ENCODE assay signal across 24 cellular contexts in genomic region chr15:70453238-70453637, GRCh38.
DNase-seq lines count a peak whose midpoint lies in the region; ATAC-seq, FAIRE-seq and TF ChIP-seq lines count a peak whose summit lies in the region.
"Had no signal": no experiment of that assay in that cellular context is flagged by ENCODE, and none has a peak within 500 bp of the region (broad histone marks: within the 10 kb centered on the region; RNA-seq: fewer than 3 reads in every experiment).

No MANE protein-coding gene starts in this region.

- no peaks in the 10 kb centered on the region for H3K79me2 ChIP-seq in DND-41 (ENCODE audit: insufficient read depth, low read length)
- no peaks in the 10 kb centered on the region for H3K79me2 ChIP-seq in K562 (ENCODE audit: control insufficient read depth, insufficient read depth, low read length)

- no peak for TF ChIP-seq RAD21 in K562 (CRISPR knock-in tag; conservative IDR thresholded peaks at IDR 0.05 in 1 of 2, IDR thresholded peaks at IDR 0.05 in 1 of 2)

- TF ChIP-seq EP300 in K562 (IDR thresholded peaks at IDR 0.05; ENCODE audit: low read length) (no peak), esophagus muscularis mucosa (IDR thresholded peaks at IDR 0.05) (no peak)

- intact Hi-C loops in K562 (cut with micrococcal nuclease) = no loop called here
- intact Hi-C loops in esophagus muscularis mucosa (cut with DNase I) = no loop called here

- ATAC-seq in DND-41 (ENCODE audit: insufficient read depth, low read depth) (no peak), K562 (no peak), HG03354 (IDR thresholded peaks at IDR 0.05; ENCODE audit: poor library complexity, severe bottlenecking, unreplicated experiment) (no peak)
- ATAC-seq: GM12878, Panc1, Right ventricle myocardium inferior had no signal

- FAIRE-seq in K562 (lab: Jason Lieb, UNC) = no peak
- FAIRE-seq: A549, GM12878, HTR-8/SVneo had no signal

- H3K9ac ChIP-seq in DND-41 (ENCODE audit: low read depth, low read length) = no peak overlapping the region
- no peak overlapping the region for H3K9ac ChIP-seq in K562 (ENCODE audit: insufficient read depth in 1 of 2, low read depth in 2 of 2, low read length in 2 of 2)
- H3K9ac ChIP-seq: GM23248 had no signal

- BruUV-seq in K562 (replicated peaks; lab: Mats Ljungman, UMichigan) = no TSS peak

- H3K9me3 ChIP-seq in DND-41 (ENCODE audit: insufficient read depth, low read length, severe bottlenecking) (no peaks in the 10 kb centered on the region), K562 (replicated peaks; ENCODE audit: control insufficient read depth, insufficient read depth, low read depth, low read length) (no peaks in the 10 kb centered on the region), esophagus muscularis mucosa (no peaks in the 10 kb centered on the region)
- H3K9me3 ChIP-seq: A549, HAP-1 had no signal

- DNase-seq in DND-41 (no peak), LoVo (ENCODE audit: low spot score) (peak; percentile 39), NOMO-1 (lab: John Stamatoyannopoulos, UW; ENCODE audit: unreplicated experiment in 2 of 2) (peak; percentile 34 to 49), K562 (ENCODE audit: extremely low read depth in 1 of 4, low spot score in 3 of 4) (no peak), inferior parietal cortex (ENCODE audit: extremely low spot score) (no peak), HT-29 (ENCODE audit: low spot score) (no peak), esophagus muscularis mucosa (ENCODE audit: extremely low spot score) (no peak)
- DNase-seq: DMS153, GM23248, IMR-90, NCI-H1048, NCI-H1436 treated with DMSO at 0.1 percent for 48 hours, NCI-H2081 treated with DMSO at 0.1 percent for 48 hours, NCI-H510A, NCI-H748 treated with DMSO at 0.1 percent for 48 hours had no signal

- CTCF ChIA-PET in K562 (lab: Yijun Ruan, JAX; ENCODE audit: low intra/inter-chr PET ratio) = no interaction called here

- H2AFZ ChIP-seq in DND-41 (ENCODE audit: low read depth, low read length) (no peak overlapping the region), K562 (ENCODE audit: low read depth, low read length) (no peak overlapping the region)
- H2AFZ ChIP-seq: GM23248 had no signal

- TF ChIP-seq CTCF in DND-41 (IDR thresholded peaks at IDR 0.05; ENCODE audit: borderline replicate concordance, extremely low read depth, low read length, poor library complexity, severe bottlenecking) (no peak), K562 (IDR thresholded peaks at IDR 0.05 in 2 of 3, conservative IDR thresholded peaks at IDR 0.05 in 1 of 3; ENCODE audit: insufficient read depth in 2 of 3, low read depth in 1 of 3, low read length in 3 of 3) (no peak), esophagus muscularis mucosa (IDR thresholded peaks at IDR 0.05) (no peak)

- no peaks in the 10 kb centered on the region for H3K36me3 ChIP-seq in DND-41 (ENCODE audit: insufficient read depth, low read length)
- H3K36me3 ChIP-seq in K562 (ENCODE audit: control insufficient read depth, insufficient read depth, low read length) = no peaks in the 10 kb centered on the region
- H3K36me3 ChIP-seq in esophagus muscularis mucosa = no peaks in the 10 kb centered on the region
- H3K36me3 ChIP-seq: HAP-1 had no signal

- in situ Hi-C loops in K562 (cut with MboI) = no loop called here

- H3K27ac ChIP-seq in DND-41 (ENCODE audit: low read length) = peak overlapping the region; percentile 91; the same call in 1 of the 2 replicates
- no peak overlapping the region for H3K27ac ChIP-seq in K562 (ENCODE audit: extremely low read depth, low read depth, low read length)
- no peak overlapping the region for H3K27ac ChIP-seq in esophagus muscularis mucosa (replicated peaks in 1 of 4)
- H3K27ac ChIP-seq: A549, GM23248, HL-60, SK-N-MC had no signal

- H3K4me3 ChIP-seq in DND-41 (ENCODE audit: low read depth in 1 of 2, low read length in 2 of 2) (no peak overlapping the region), K562 (no peak overlapping the region), esophagus muscularis mucosa (no peak overlapping the region)
- H3K4me3 ChIP-seq: A549, GM12878, GM23248, HAP-1, SK-N-MC had no signal

- POLR2A ChIA-PET in K562 (lab: Yijun Ruan, JAX) = interaction anchor here (1.0 to 1.4 kb wide), 3 partner anchors 18 to 1000 kb away, joined by 3 read pairs; partner anchors contain the start of gene RPLP1

- H4K20me1 ChIP-seq in DND-41 (ENCODE audit: insufficient read depth, low read length) = 0 out of 2 replicates have a peak, but pooled peaks cover 2% of the 10 kb centered on the region
- no peaks in the 10 kb centered on the region for H4K20me1 ChIP-seq in K562 (replicated peaks; ENCODE audit: control insufficient read depth, insufficient read depth, low read length)

- no peak for TF ChIP-seq POLR2A in K562 (conservative IDR thresholded peaks at IDR 0.05)
- TF ChIP-seq POLR2A in esophagus muscularis mucosa (IDR thresholded peaks at IDR 0.05; ENCODE audit: low read depth) = no peak

- WGBS in K562 (ENCODE audit: insufficient coverage, low coverage, missing lambda C conversion rate) = 46% methylated on average over 5 of the region's 6 CpGs
- WGBS in esophagus muscularis mucosa = 80% methylated on average over 6 of the region's 6 CpGs

- no peak overlapping the region for H3K4me2 ChIP-seq in DND-41 (ENCODE audit: insufficient read depth, low read length)
- H3K4me2 ChIP-seq in K562 (ENCODE audit: insufficient read depth, low read length) = no peak overlapping the region
- H3K4me2 ChIP-seq: A549 had no signal

- H3K9me1 ChIP-seq in K562 (ENCODE audit: control insufficient read depth, insufficient read depth, low read length) = peaks cover 4% of the 10 kb centered on the region

- H3K4me1 ChIP-seq in DND-41 (ENCODE audit: insufficient read depth, low read length) (peaks cover 60% of the 10 kb centered on the region), K562 (replicated peaks in 1 of 2; ENCODE audit: control insufficient read depth in 2 of 2, insufficient read depth in 2 of 2, low read length in 2 of 2) (peaks cover 21 to 29% of the 10 kb centered on the region in 2 experiments; a peak in 4 of 5 replicates), esophagus muscularis mucosa (peaks cover 0 to under 1% (median under 1%) of the 10 kb centered on the region in 4 donors)
- H3K4me1 ChIP-seq: A549, HAP-1 had no signal

- H3K27me3 ChIP-seq in DND-41 (ENCODE audit: insufficient read depth, low read length, poor library complexity) = no peaks in the 10 kb centered on the region
- H3K27me3 ChIP-seq in K562 (ENCODE audit: control insufficient read depth in 2 of 2, insufficient read depth in 2 of 2, low read length in 2 of 2) = no peaks in the 10 kb centered on the region
- peaks cover 0 to 2% (median 0%) of the 10 kb centered on the region in 4 donors for H3K27me3 ChIP-seq in esophagus muscularis mucosa

TF ChIP-seq in K562, 482 proteins besides CTCF, POLR2A, EP300 and RAD21 (continues in another document):
- no peak for TF ChIP-seq KHSRP (IDR thresholded peaks at IDR 0.05)
- no peak for TF ChIP-seq E4F1 (CRISPR knock-in tag; IDR thresholded peaks at IDR 0.05; ENCODE audit: borderline replicate concordance)
- TF ChIP-seq, protein P1, sequence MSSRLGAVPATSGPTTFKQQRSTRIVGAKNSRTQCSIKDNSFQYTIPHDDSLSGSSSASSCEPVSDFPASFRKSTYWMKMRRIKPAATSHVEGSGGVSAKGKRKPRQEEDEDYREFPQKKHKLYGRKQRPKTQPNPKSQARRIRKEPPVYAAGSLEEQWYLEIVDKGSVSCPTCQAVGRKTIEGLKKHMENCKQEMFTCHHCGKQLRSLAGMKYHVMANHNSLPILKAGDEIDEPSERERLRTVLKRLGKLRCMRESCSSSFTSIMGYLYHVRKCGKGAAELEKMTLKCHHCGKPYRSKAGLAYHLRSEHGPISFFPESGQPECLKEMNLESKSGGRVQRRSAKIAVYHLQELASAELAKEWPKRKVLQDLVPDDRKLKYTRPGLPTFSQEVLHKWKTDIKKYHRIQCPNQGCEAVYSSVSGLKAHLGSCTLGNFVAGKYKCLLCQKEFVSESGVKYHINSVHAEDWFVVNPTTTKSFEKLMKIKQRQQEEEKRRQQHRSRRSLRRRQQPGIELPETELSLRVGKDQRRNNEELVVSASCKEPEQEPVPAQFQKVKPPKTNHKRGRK (tag; IDR thresholded peaks at IDR 0.05) = peak; percentile 70; the same call in 1 of the 2 replicates
- TF ChIP-seq ZNF551 (CRISPR knock-in tag; IDR thresholded peaks at IDR 0.05) = no peak
- no peak for TF ChIP-seq ZNF143 (CRISPR knock-in tag; IDR thresholded peaks at IDR 0.05)
- no peak for TF ChIP-seq CAMTA2 (CRISPR knock-in tag; conservative IDR thresholded peaks at IDR 0.05)
- no peak for TF ChIP-seq ZNF3 (CRISPR knock-in tag; IDR thresholded peaks at IDR 0.05)
- TF ChIP-seq SETDB1 (IDR thresholded peaks at IDR 0.05; ENCODE audit: low read length) = no peak
- no peak for TF ChIP-seq CBFA2T2 (conservative IDR thresholded peaks at IDR 0.05)
- no peak for TF ChIP-seq POLR3A (IDR thresholded peaks at IDR 0.05; ENCODE audit: borderline replicate concordance, extremely low read depth, insufficient read depth, insufficient read length)
- TF ChIP-seq, protein P2, sequence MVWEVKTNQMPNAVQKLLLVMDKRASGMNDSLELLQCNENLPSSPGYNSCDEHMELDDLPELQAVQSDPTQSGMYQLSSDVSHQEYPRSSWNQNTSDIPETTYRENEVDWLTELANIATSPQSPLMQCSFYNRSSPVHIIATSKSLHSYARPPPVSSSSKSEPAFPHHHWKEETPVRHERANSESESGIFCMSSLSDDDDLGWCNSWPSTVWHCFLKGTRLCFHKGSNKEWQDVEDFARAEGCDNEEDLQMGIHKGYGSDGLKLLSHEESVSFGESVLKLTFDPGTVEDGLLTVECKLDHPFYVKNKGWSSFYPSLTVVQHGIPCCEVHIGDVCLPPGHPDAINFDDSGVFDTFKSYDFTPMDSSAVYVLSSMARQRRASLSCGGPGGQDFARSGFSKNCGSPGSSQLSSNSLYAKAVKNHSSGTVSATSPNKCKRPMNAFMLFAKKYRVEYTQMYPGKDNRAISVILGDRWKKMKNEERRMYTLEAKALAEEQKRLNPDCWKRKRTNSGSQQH (CRISPR knock-in tag; IDR thresholded peaks at IDR 0.05) = no peak

Comparison
In these comparisons a context has a peak if more than half of its experiments do, and no peak if none do; other contexts are left out.
1. DNase-seq: peak in LoVo (single experiment) and NOMO-1 (2 of 2); none in DND-41 (single experiment), K562 (0 of 4), inferior parietal cortex (single experiment), HT-29 (single experiment) and esophagus muscularis mucosa (single experiment).